ENCODE assay signal across 17 cellular contexts in genomic region chr2:127641133-127641532, GRCh38. TPM values are rescaled to one million over a fixed set of nuclear protein-coding genes. Genes with fewer than 3 reads are reported as not detected.
DNase-seq lines count a peak whose midpoint lies in the region; ATAC-seq and TF ChIP-seq lines count a peak whose summit lies in the region.
"Had no signal": no experiment of that assay in that cellular context is flagged by ENCODE, and none has a peak within 500 bp of the region (broad histone marks: within the 10 kb centered on the region; RNA-seq: fewer than 3 reads in every experiment).

No MANE protein-coding gene starts in this region.

- DNase-seq in activated CD8-positive, alpha-beta memory T cell treated with anti-CD3 and anti-CD28 coated beads, Interleukin-2, amount 50 U/mL, for 48 hours = peak; percentile 60
- DNase-seq in activated CD8-positive, alpha-beta memory T cell treated with anti-CD3 and anti-CD28 coated beads, Interleukin-2, amount 50 U/mL, for 4 hours = no peak
- peak; percentile 37 for DNase-seq in activated naive CD4-positive, alpha-beta T cell treated with anti-CD3 and anti-CD28 coated beads, Interleukin-2, amount 50 U/mL, for 16 hours
- DNase-seq: NCI-H2081 treated with DMSO at 0.1 percent for 48 hours, NCI-H748 treated with DMSO at 0.1 percent for 48 hours, nucleus accumbens, upper lobe of right lung had no signal

- no peaks in the 10 kb centered on the region for H3K9me3 ChIP-seq in neutrophil
- H3K9me3 ChIP-seq: upper lobe of right lung had no signal

- peak overlapping the region in 2 of 3 donors; percentile 53 to 85 for H3K27ac Mint-ChIP-seq in IgD-negative memory B cell
- H3K27ac Mint-ChIP-seq: H9, mesothelial cell of epicardium had no signal

- no peaks in the 10 kb centered on the region for H3K27me3 ChIP-seq in neutrophil
- H3K27me3 ChIP-seq: upper lobe of right lung had no signal

- H3K4me3 Mint-ChIP-seq in IgD-negative memory B cell = peak overlapping the region in 1 of 4 donors; percentile 9
- H3K4me3 Mint-ChIP-seq: dendritic cell treated with granulocyte-macrophage colony-stimulating factor and Interleukin-4, amounts not matched to agents 40 ng/mL and 50 ng/mL, for 4 days; H9; mesothelial cell of epicardium had no signal

- H3K4me1 Mint-ChIP-seq in IgD-negative memory B cell = peaks cover 21 to 32% (median 23%) of the 10 kb centered on the region in 3 donors

- ATAC-seq in GM19455 (IDR thresholded peaks at IDR 0.05; ENCODE audit: unreplicated experiment) = no peak
- ATAC-seq in HG03039 (IDR thresholded peaks at IDR 0.05; ENCODE audit: unreplicated experiment) = no peak
- ATAC-seq in HG03025 (IDR thresholded peaks at IDR 0.05; ENCODE audit: low FRiP score, unreplicated experiment) = no peak
- ATAC-seq: Panc1, upper lobe of right lung had no signal

- H3K36me3 Mint-ChIP-seq in IgD-negative memory B cell = peaks cover 3% of the 10 kb centered on the region
- H3K36me3 Mint-ChIP-seq: mesothelial cell of epicardium had no signal

- no peak for TF ChIP-seq CTCF in neutrophil (IDR thresholded peaks at IDR 0.05)

- H3K9me3 Mint-ChIP-seq in IgD-negative memory B cell = no peaks in the 10 kb centered on the region
- H3K9me3 Mint-ChIP-seq: dendritic cell treated with granulocyte-macrophage colony-stimulating factor and Interleukin-4, amounts not matched to agents 40 ng/mL and 50 ng/mL, for 4 days; H9; mesothelial cell of epicardium had no signal

- peaks cover 52 to 57% of the 10 kb centered on the region in 2 experiments for H3K4me1 ChIP-seq in neutrophil (ENCODE audit: control insufficient read depth in 1 of 2, insufficient read depth in 1 of 2, low read depth in 1 of 2, low read length in 1 of 2)

- H3K27me3 Mint-ChIP-seq in IgD-negative memory B cell = no peaks in the 10 kb centered on the region
- H3K27me3 Mint-ChIP-seq: dendritic cell treated with granulocyte-macrophage colony-stimulating factor and Interleukin-4, amounts not matched to agents 40 ng/mL and 50 ng/mL, for 4 days had no signal

- no peaks in the 10 kb centered on the region for H3K36me3 ChIP-seq in neutrophil
- H3K36me3 ChIP-seq: upper lobe of right lung had no signal

- peak overlapping the region; percentile 99 for H3K27ac ChIP-seq in neutrophil
- H3K27ac ChIP-seq: VCaP had no signal

- no peak overlapping the region for H3K4me3 ChIP-seq in neutrophil (ENCODE audit: low read depth in 1 of 2, low read length in 1 of 2)
- H3K4me3 ChIP-seq: upper lobe of right lung had no signal

RNA-seq across cellular contexts. Expression of gene GPR17, which starts 4.8 kb away (rescaled TPM):
- not detected for polyA plus RNA-seq in IgD-negative memory B cell

RNA-seq across cellular contexts. Expression of gene LIMS2, which starts 34.2 kb away (rescaled TPM):
- 35.1 TPM for polyA plus RNA-seq in IgD-negative memory B cell
